ENCODE assay signal across 8 cellular contexts in genomic region chr22:36486619-36487384, GRCh38. TPM values are rescaled to one million over a fixed set of nuclear protein-coding genes. Genes with fewer than 3 reads are reported as not detected.
DNase-seq lines count a peak whose midpoint lies in the region; ATAC-seq and TF ChIP-seq lines count a peak whose summit lies in the region.

No MANE protein-coding gene starts in this region.

- no peaks in the 10 kb centered on the region for H3K27me3 Mint-ChIP-seq in activated naive CD8-positive, alpha-beta T cell treated with anti-CD3 and anti-CD28 coated beads for 36 hours

- peak; percentile 60 for DNase-seq in DMS 273 (lab: John Stamatoyannopoulos, UW; ENCODE audit: unreplicated experiment)
- DNase-seq in DMS 273 treated with DMSO at 0.1 percent for 48 hours (lab: John Stamatoyannopoulos, UW), result no peak
- no peak for DNase-seq in RWPE2 (ENCODE audit: low spot score)
- peak; percentile 52 for DNase-seq in activated naive CD8-positive, alpha-beta T cell treated with anti-CD3 and anti-CD28 coated beads for 36 hours
- DNase-seq in left lobe of liver (ENCODE audit: low spot score), result no peak
- DNase-seq in stimulated activated naive CD4-positive, alpha-beta T cell (lab: John Stamatoyannopoulos, UW), result peak; percentile 40 to 72 (median 54)
- no peak for DNase-seq in NCI-H526 treated with DMSO at 0.1 percent for 48 hours (lab: John Stamatoyannopoulos, UW)
- no peak for DNase-seq in cortex of kidney (lab: John Stamatoyannopoulos, UW)

- ATAC-seq in RWPE2 (ENCODE audit: low read depth) (no peak), left lobe of liver (peak; percentile 29)

- H3K9me3 Mint-ChIP-seq in activated naive CD8-positive, alpha-beta T cell treated with anti-CD3 and anti-CD28 coated beads for 36 hours, result peaks cover 4% of the 10 kb centered on the region

- H3K36me3 Mint-ChIP-seq in activated naive CD8-positive, alpha-beta T cell treated with anti-CD3 and anti-CD28 coated beads for 36 hours, result peaks cover 23% of the 10 kb centered on the region

- no peak overlapping the region for H3K4me3 Mint-ChIP-seq in activated naive CD8-positive, alpha-beta T cell treated with anti-CD3 and anti-CD28 coated beads for 36 hours

- no peak overlapping the region for H3K27ac ChIP-seq in RWPE2 (ENCODE audit: poor library complexity, severe bottlenecking)

- H3K4me1 Mint-ChIP-seq in activated naive CD8-positive, alpha-beta T cell treated with anti-CD3 and anti-CD28 coated beads for 36 hours, result peaks cover 2% of the 10 kb centered on the region

- H3K9me3 ChIP-seq in RWPE2 (ENCODE audit: severe bottlenecking), result peaks cover 3% of the 10 kb centered on the region

- peaks cover 21% of the 10 kb centered on the region; the same call in 1 of the 2 replicates for H3K36me3 ChIP-seq in RWPE2 (ENCODE audit: low read depth)

- TF ChIP-seq CTCF in RWPE2 (IDR thresholded peaks at IDR 0.05; ENCODE audit: poor library complexity, severe bottlenecking), result peak; percentile 54

- H3K27me3 ChIP-seq in RWPE2 (ENCODE audit: insufficient read depth, poor library complexity, severe bottlenecking), result no peaks in the 10 kb centered on the region

- no peak overlapping the region for H3K4me3 ChIP-seq in RWPE2 (ENCODE audit: severe bottlenecking)

- no peak overlapping the region for H3K27ac Mint-ChIP-seq in activated naive CD8-positive, alpha-beta T cell treated with anti-CD3 and anti-CD28 coated beads for 36 hours

- H3K4me1 ChIP-seq in RWPE2 (ENCODE audit: insufficient read depth, poor library complexity, severe bottlenecking), result peaks cover 7% of the 10 kb centered on the region

RNA-seq across cellular contexts. Expression of gene TXN2, which starts 5.4 kb away (rescaled TPM):
- 100 to 1,000 TPM; 112 to 113 TPM for total RNA-seq in activated naive CD8-positive, alpha-beta T cell treated with anti-CD3 and anti-CD28 coated beads for 36 hours
- total RNA-seq in left lobe of liver, result 65.3 TPM

RNA-seq across cellular contexts. Expression of gene FOXRED2, which starts 20.0 kb away (rescaled TPM):
- 10 to 100 TPM; 26.0 to 28.4 TPM for total RNA-seq in activated naive CD8-positive, alpha-beta T cell treated with anti-CD3 and anti-CD28 coated beads for 36 hours
- 9.0 TPM for total RNA-seq in left lobe of liver

RNA-seq across cellular contexts. Expression of gene EIF3D, which starts 42.2 kb away (rescaled TPM):
- 100 to 1,000 TPM; 370 to 380 TPM for total RNA-seq in activated naive CD8-positive, alpha-beta T cell treated with anti-CD3 and anti-CD28 coated beads for 36 hours
- total RNA-seq in left lobe of liver, result 34.5 TPM

Comparison
In these comparisons a context has a peak if more than half of its experiments do, and no peak if none do; other contexts are left out.
1. DNase-seq: peak in DMS 273 (single experiment), activated naive CD8-positive, alpha-beta T cell treated with anti-CD3 and anti-CD28 coated beads for 36 hours (single experiment) and stimulated activated naive CD4-positive, alpha-beta T cell (6 of 6); none in DMS 273 treated with DMSO at 0.1 percent for 48 hours (single experiment), RWPE2 (single experiment), left lobe of liver (single experiment), NCI-H526 treated with DMSO at 0.1 percent for 48 hours (single experiment) and cortex of kidney (single experiment).
2. RNA of gene EIF3D, which starts 42.2 kb away (total RNA-seq): 370 to 380 TPM in activated naive CD8-positive, alpha-beta T cell treated with anti-CD3 and anti-CD28 coated beads for 36 hours; 34.5 TPM in left lobe of liver (single experiment); every median in the first group is over 10 times any median in the second.